Comparison of ENCODE assay signal across 2 cellular contexts in the genomic region with DNA sequence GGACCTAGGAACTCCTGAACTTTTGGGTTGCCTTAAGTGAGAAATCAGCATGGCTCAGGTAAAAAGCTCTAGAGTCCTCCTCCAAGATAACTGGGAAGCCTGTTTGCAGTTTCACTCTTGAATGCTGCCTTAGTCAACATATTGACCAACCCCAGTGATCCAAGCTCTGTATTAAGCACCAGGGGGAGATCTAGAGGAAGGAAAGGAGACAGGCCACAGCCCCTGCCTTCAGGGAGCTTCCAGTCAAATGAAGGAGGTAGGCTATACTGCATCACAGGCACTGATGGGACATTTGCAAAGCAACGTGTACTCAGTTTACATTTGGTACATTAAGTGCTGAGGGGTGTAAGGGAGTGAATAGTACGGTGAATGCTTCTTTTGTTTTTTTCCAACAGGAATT.
A peak's percentile ranks its signal among the peaks of the same experiment; 100 is the strongest.
TF ChIP-seq lines count a peak whose summit lies in the region.

No MANE protein-coding gene starts in this region.

TF ChIP-seq in A549, 52 proteins besides CTCF, POLR2A, EP300 and RAD21:
- no peak for TF ChIP-seq RNF2 (IDR thresholded peaks at IDR 0.05; ENCODE audit: borderline replicate concordance, low read depth)
- no peak for TF ChIP-seq MAFK (IDR thresholded peaks at IDR 0.05; ENCODE audit: partially characterized antibody)
- TF ChIP-seq EHF (CRISPR knock-in tag; IDR thresholded peaks at IDR 0.05): no peak
- TF ChIP-seq E2F6 (IDR thresholded peaks at IDR 0.05; ENCODE audit: borderline replicate concordance, low read depth): no peak
- no peak for TF ChIP-seq RARB (CRISPR knock-in tag; IDR thresholded peaks at IDR 0.05)
- 0 out of 2 replicates have a peak, but pooled peaks have one; percentile 11 for TF ChIP-seq USF2 (IDR thresholded peaks at IDR 0.05)
- no peak for TF ChIP-seq SREBF2 (IDR thresholded peaks at IDR 0.05)
- no peak for TF ChIP-seq ESRRA (IDR thresholded peaks at IDR 0.05; ENCODE audit: borderline replicate concordance, low read length)
TF ChIP-seq in A549: peak in this region for 1.

TF ChIP-seq in GM12878, 131 proteins besides CTCF, POLR2A, EP300 and RAD21:
- TF ChIP-seq STAT1 (conservative IDR thresholded peaks at IDR 0.05) (no peak), CHD1 (IDR thresholded peaks at IDR 0.05; ENCODE audit: low read depth, low read length) (no peak), SREBF2 (IDR thresholded peaks at IDR 0.05; ENCODE audit: low read length) (no peak), MEF2A (IDR thresholded peaks at IDR 0.05; ENCODE audit: insufficient read depth, low read depth, low read length) (no peak), MTA3 (IDR thresholded peaks at IDR 0.05; ENCODE audit: borderline replicate concordance, low read length) (no peak), CBX3 (IDR thresholded peaks at IDR 0.05; ENCODE audit: borderline replicate concordance, low read depth) (no peak), ZSCAN29 (IDR thresholded peaks at IDR 0.05) (no peak), POLR2AphosphoS2 (IDR thresholded peaks at IDR 0.05; ENCODE audit: low read depth, low read length) (no peak), MYC (IDR thresholded peaks at IDR 0.05; ENCODE audit: insufficient read depth, insufficient read length, insufficient replicate concordance, low read length, severe bottlenecking) (no peak), MTA2 (IDR thresholded peaks at IDR 0.05; ENCODE audit: low read depth) (no peak), PAX5 (IDR thresholded peaks at IDR 0.05; ENCODE audit: borderline replicate concordance, low read depth, low read length) (no peak), YBX1 (IDR thresholded peaks at IDR 0.05) (no peak), CREB1 (IDR thresholded peaks at IDR 0.05; ENCODE audit: low read depth) (no peak), RAD51 (IDR thresholded peaks at IDR 0.05) (no peak), MLLT1 (IDR thresholded peaks at IDR 0.05) (no peak)
- TF ChIP-seq, protein P1, sequence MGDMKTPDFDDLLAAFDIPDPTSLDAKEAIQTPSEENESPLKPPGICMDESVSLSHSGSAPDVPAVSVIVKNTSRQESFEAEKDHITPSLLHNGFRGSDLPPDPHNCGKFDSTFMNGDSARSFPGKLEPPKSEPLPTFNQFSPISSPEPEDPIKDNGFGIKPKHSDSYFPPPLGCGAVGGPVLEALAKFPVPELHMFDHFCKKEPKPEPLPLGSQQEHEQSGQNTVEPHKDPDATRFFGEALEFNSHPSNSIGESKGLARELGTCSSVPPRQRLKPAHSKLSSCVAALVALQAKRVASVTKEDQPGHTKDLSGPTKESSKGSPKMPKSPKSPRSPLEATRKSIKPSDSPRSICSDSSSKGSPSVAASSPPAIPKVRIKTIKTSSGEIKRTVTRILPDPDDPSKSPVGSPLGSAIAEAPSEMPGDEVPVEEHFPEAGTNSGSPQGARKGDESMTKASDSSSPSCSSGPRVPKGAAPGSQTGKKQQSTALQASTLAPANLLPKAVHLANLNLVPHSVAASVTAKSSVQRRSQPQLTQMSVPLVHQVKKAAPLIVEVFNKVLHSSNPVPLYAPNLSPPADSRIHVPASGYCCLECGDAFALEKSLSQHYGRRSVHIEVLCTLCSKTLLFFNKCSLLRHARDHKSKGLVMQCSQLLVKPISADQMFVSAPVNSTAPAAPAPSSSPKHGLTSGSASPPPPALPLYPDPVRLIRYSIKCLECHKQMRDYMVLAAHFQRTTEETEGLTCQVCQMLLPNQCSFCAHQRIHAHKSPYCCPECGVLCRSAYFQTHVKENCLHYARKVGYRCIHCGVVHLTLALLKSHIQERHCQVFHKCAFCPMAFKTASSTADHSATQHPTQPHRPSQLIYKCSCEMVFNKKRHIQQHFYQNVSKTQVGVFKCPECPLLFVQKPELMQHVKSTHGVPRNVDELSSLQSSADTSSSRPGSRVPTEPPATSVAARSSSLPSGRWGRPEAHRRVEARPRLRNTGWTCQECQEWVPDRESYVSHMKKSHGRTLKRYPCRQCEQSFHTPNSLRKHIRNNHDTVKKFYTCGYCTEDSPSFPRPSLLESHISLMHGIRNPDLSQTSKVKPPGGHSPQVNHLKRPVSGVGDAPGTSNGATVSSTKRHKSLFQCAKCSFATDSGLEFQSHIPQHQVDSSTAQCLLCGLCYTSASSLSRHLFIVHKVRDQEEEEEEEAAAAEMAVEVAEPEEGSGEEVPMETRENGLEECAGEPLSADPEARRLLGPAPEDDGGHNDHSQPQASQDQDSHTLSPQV (IDR thresholded peaks at IDR 0.05): no peak
- TF ChIP-seq, protein P2, sequence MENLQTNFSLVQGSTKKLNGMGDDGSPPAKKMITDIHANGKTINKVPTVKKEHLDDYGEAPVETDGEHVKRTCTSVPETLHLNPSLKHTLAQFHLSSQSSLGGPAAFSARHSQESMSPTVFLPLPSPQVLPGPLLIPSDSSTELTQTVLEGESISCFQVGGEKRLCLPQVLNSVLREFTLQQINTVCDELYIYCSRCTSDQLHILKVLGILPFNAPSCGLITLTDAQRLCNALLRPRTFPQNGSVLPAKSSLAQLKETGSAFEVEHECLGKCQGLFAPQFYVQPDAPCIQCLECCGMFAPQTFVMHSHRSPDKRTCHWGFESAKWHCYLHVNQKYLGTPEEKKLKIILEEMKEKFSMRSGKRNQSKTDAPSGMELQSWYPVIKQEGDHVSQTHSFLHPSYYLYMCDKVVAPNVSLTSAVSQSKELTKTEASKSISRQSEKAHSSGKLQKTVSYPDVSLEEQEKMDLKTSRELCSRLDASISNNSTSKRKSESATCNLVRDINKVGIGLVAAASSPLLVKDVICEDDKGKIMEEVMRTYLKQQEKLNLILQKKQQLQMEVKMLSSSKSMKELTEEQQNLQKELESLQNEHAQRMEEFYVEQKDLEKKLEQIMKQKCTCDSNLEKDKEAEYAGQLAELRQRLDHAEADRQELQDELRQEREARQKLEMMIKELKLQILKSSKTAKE (IDR thresholded peaks at IDR 0.05; ENCODE audit: low read depth, poor library complexity, severe bottlenecking): no peak
- TF ChIP-seq, protein P3, sequence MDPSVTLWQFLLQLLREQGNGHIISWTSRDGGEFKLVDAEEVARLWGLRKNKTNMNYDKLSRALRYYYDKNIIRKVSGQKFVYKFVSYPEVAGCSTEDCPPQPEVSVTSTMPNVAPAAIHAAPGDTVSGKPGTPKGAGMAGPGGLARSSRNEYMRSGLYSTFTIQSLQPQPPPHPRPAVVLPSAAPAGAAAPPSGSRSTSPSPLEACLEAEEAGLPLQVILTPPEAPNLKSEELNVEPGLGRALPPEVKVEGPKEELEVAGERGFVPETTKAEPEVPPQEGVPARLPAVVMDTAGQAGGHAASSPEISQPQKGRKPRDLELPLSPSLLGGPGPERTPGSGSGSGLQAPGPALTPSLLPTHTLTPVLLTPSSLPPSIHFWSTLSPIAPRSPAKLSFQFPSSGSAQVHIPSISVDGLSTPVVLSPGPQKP (IDR thresholded peaks at IDR 0.05; ENCODE audit: low read depth, low read length): no peak
